ENCODE assay signal across 10 cellular contexts in the genomic region with DNA sequence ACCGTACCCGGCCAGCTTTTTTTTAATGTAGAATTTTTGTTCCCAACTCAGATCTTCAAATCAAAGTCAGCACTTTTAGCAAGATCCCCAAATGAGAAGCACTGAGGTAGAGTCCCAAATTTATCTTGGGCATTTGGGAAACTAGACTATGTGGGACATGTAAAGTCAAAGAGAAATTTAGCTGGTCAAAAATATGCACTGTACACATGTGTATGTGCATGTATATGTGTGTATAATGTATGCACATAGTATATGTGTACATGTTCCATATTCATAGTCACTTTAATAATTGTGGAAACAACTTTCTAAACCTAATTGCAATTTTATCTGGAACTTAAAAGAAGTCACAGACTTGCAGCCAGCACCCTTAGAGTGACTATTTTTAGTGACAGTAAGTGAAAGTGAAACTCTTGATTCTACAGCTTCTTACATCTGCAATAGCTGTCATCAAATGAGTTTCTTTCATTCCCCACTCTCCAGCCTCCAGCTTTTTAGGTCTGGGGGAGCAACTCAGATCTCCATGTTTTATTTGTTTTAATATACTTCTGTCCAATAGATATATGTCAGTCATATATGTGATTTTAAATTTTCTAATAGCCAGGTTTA. TPM values are rescaled to one million over a fixed set of nuclear protein-coding genes. Genes with fewer than 3 reads are reported as not detected.
DNase-seq lines count a peak whose midpoint lies in the region; ATAC-seq and TF ChIP-seq lines count a peak whose summit lies in the region.
"Had no signal": no experiment of that assay in that cellular context is flagged by ENCODE, and none has a peak within 500 bp of the region (broad histone marks: within the 10 kb centered on the region; RNA-seq: fewer than 3 reads in every experiment).

No MANE protein-coding gene starts in this region.

- TF ChIP-seq CTCF in tibial artery (IDR thresholded peaks at IDR 0.05), result no peak

- peaks cover 6% of the 10 kb centered on the region for H3K4me1 Mint-ChIP-seq in activated CD8-positive, alpha-beta memory T cell treated with anti-CD3 and anti-CD28 coated beads, Interleukin-2, amount 10 ng/mL, durations not matched to agents 7 days and 5 days
- H3K4me1 Mint-ChIP-seq in T-helper 17 cell, result peaks cover 3% of the 10 kb centered on the region
- peaks cover 0 to 14% (median 10%) of the 10 kb centered on the region in 4 donors for H3K4me1 Mint-ChIP-seq in naive thymus-derived CD8-positive, alpha-beta T cell
- H3K4me1 Mint-ChIP-seq: neural crest cell had no signal

- H3K9me3 Mint-ChIP-seq in activated CD8-positive, alpha-beta memory T cell treated with anti-CD3 and anti-CD28 coated beads, Interleukin-2, amount 10 ng/mL, durations not matched to agents 7 days and 5 days (ENCODE audit: low read depth), result peaks cover 3% of the 10 kb centered on the region
- peaks cover 0 to 4% (median 0%) of the 10 kb centered on the region in 9 donors for H3K9me3 Mint-ChIP-seq in naive thymus-derived CD8-positive, alpha-beta T cell

- peak overlapping the region; percentile 59 for H3K27ac Mint-ChIP-seq in activated CD8-positive, alpha-beta memory T cell treated with anti-CD3 and anti-CD28 coated beads, Interleukin-2, amount 10 ng/mL, durations not matched to agents 7 days and 5 days
- no peak overlapping the region for H3K27ac Mint-ChIP-seq in T-helper 17 cell
- peak overlapping the region in 8 of 10 donors; percentile 1 to 69 (median 39) for H3K27ac Mint-ChIP-seq in naive thymus-derived CD8-positive, alpha-beta T cell

- H3K36me3 ChIP-seq in tibial artery, result peaks cover 8 to 20% (median 18%) of the 10 kb centered on the region in 3 donors

- no peak for DNase-seq in activated CD8-positive, alpha-beta memory T cell treated with anti-CD3 and anti-CD28 coated beads, Interleukin-2, amount 10 ng/mL, durations not matched to agents 7 days and 5 days
- no peak for DNase-seq in activated CD8-positive, alpha-beta memory T cell treated with anti-CD3 and anti-CD28 coated beads for 24 hours
- DNase-seq in T-helper 17 cell (no peak), tibial artery (no peak), NCI-H1092 (lab: John Stamatoyannopoulos, UW) (no peak), NCI-H82 treated with DMSO at 0.1 percent for 48 hours (lab: John Stamatoyannopoulos, UW; ENCODE audit: unreplicated experiment) (no peak)
- DNase-seq in naive thymus-derived CD8-positive, alpha-beta T cell, result peak in 2 of 10 donors; percentile 5 to 26

- H3K4me3 ChIP-seq in tibial artery, result no peak overlapping the region

- no peaks in the 10 kb centered on the region for H3K27me3 ChIP-seq in tibial artery

- H3K27me3 Mint-ChIP-seq in activated CD8-positive, alpha-beta memory T cell treated with anti-CD3 and anti-CD28 coated beads, Interleukin-2, amount 10 ng/mL, durations not matched to agents 7 days and 5 days, result no peaks in the 10 kb centered on the region
- no peaks in the 10 kb centered on the region for H3K27me3 Mint-ChIP-seq in T-helper 17 cell
- H3K27me3 Mint-ChIP-seq in naive thymus-derived CD8-positive, alpha-beta T cell, result no peaks in the 10 kb centered on the region

- CTCF ChIA-PET in activated CD8-positive, alpha-beta memory T cell treated with anti-CD3 and anti-CD28 coated beads, Interleukin-2, amount 10 ng/mL, durations not matched to agents 7 days and 5 days (lab: Charles Lee), result no interaction called here

- H3K9me3 ChIP-seq in T-helper 17 cell (ENCODE audit: control insufficient read depth, low read length, poor library complexity, severe bottlenecking) (no peaks in the 10 kb centered on the region), tibial artery (no peaks in the 10 kb centered on the region)

- intact Hi-C loops in tibial artery (cut with DNase I; ENCODE audit: low total_unique reads), result no loop called here

- no peak overlapping the region for H3K4me3 Mint-ChIP-seq in activated CD8-positive, alpha-beta memory T cell treated with anti-CD3 and anti-CD28 coated beads, Interleukin-2, amount 10 ng/mL, durations not matched to agents 7 days and 5 days
- H3K4me3 Mint-ChIP-seq in T-helper 17 cell, result no peak overlapping the region
- H3K4me3 Mint-ChIP-seq in naive thymus-derived CD8-positive, alpha-beta T cell, result peak overlapping the region in 3 of 10 donors; percentile 27 to 39 (median 33)
- H3K4me3 Mint-ChIP-seq: neural crest cell had no signal

- POLR2A ChIA-PET in naive thymus-derived CD8-positive, alpha-beta T cell (lab: Charles Lee), result no interaction called here

- peaks cover 0 to 24% (median 0%) of the 10 kb centered on the region in 4 donors for H3K4me1 ChIP-seq in tibial artery

- peaks cover 19% of the 10 kb centered on the region for H3K36me3 Mint-ChIP-seq in activated CD8-positive, alpha-beta memory T cell treated with anti-CD3 and anti-CD28 coated beads, Interleukin-2, amount 10 ng/mL, durations not matched to agents 7 days and 5 days
- peaks cover 4% of the 10 kb centered on the region for H3K36me3 Mint-ChIP-seq in T-helper 17 cell (ENCODE audit: low read depth)
- peaks cover 0 to 38% (median 18%) of the 10 kb centered on the region in 3 donors for H3K36me3 Mint-ChIP-seq in naive thymus-derived CD8-positive, alpha-beta T cell

- H3K27ac ChIP-seq in tibial artery, result peak overlapping the region in 1 of 2 donors; percentile 42
- H3K27ac ChIP-seq: C4-2B had no signal

- ATAC-seq in activated CD8-positive, alpha-beta memory T cell treated with anti-CD3 and anti-CD28 coated beads, Interleukin-2, amount 10 ng/mL, durations not matched to agents 7 days and 5 days, result peak; percentile 97
- ATAC-seq in HG02938 (IDR thresholded peaks at IDR 0.05; ENCODE audit: unreplicated experiment) (peak; percentile 98), T-helper 17 cell (peak; percentile 30)
- ATAC-seq in naive thymus-derived CD8-positive, alpha-beta T cell, result peak in 1 of 2 donors; percentile 46

RNA-seq across cellular contexts. Expression of a gene that starts 53.6 kb away (rescaled TPM):
- 10 to 100 TPM; 26.3 to 27.9 TPM for total RNA-seq in activated CD8-positive, alpha-beta memory T cell treated with anti-CD3 and anti-CD28 coated beads, Interleukin-2, amount 10 ng/mL, durations not matched to agents 7 days and 5 days
- 10 to 100 TPM; 26.5 to 28.6 TPM for total RNA-seq in T-helper 17 cell
- total RNA-seq in naive thymus-derived CD8-positive, alpha-beta T cell, result 10 to 100 TPM; 38.5 to 39.6 TPM
- polyA plus RNA-seq in naive thymus-derived CD8-positive, alpha-beta T cell, result 10 to 100 TPM; 21.0 to 25.6 (median 22.5) TPM

RNA-seq across cellular contexts. Expression of a gene that starts 54.4 kb away (rescaled TPM):
- total RNA-seq in activated CD8-positive, alpha-beta memory T cell treated with anti-CD3 and anti-CD28 coated beads, Interleukin-2, amount 10 ng/mL, durations not matched to agents 7 days and 5 days, result 1 to 10 TPM in 1 of 2 experiments, under 1 TPM in 1; 0.47 to 1.5 TPM
- 1 to 10 TPM in 1 of 2 donors, under 1 TPM in 1; 0.94 to 3.8 TPM for total RNA-seq in T-helper 17 cell
- total RNA-seq in naive thymus-derived CD8-positive, alpha-beta T cell, result 1 to 10 TPM; 2.7 to 3.2 TPM
- polyA plus RNA-seq in naive thymus-derived CD8-positive, alpha-beta T cell, result 1 to 10 TPM in 2 of 3 donors, under 1 TPM in 1; 0.22 to 1.5 (median 1.1) TPM
